ENCODE assay signal across 1 cellular context in the genomic region with DNA sequence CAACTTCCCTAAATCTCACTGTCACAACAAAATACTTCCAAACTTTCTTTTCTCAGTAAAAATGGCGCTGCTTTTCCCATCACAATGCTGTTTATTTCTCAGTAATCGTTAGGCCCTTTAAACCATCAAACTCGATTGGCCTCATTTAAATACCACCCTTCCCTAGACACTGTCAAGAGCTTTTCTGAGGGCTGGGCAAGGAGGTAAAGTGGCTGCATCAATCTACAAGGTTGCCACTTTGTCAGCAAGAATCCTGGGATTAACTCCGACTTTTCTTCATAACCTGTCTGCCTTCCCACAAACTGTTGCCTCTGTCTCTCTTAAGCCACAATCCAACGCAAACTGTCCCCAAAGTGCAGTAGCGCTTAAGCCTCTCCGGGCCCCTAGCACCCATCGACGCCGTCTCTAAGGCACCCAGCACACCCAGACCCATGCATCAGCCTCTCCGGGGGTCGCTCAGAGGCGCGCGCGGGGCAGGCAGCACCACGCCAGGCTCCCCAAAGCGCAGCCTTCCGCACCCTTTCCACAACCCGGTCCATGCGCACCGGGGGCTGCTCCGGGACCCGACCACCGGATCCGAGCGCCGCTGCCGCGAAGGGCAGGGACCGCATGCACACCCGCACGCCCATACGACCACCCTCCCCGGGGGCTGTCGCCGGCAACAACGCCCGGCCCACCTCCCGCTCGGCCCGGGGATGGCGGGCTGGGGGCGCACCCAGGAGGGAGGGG.
TF ChIP-seq lines count a peak whose summit lies in the region.

No MANE protein-coding gene starts in this region.

TF ChIP-seq in HEK293, 187 proteins besides CTCF, POLR2A, EP300 and RAD21 (continued from another document):
- TF ChIP-seq, protein P1, sequence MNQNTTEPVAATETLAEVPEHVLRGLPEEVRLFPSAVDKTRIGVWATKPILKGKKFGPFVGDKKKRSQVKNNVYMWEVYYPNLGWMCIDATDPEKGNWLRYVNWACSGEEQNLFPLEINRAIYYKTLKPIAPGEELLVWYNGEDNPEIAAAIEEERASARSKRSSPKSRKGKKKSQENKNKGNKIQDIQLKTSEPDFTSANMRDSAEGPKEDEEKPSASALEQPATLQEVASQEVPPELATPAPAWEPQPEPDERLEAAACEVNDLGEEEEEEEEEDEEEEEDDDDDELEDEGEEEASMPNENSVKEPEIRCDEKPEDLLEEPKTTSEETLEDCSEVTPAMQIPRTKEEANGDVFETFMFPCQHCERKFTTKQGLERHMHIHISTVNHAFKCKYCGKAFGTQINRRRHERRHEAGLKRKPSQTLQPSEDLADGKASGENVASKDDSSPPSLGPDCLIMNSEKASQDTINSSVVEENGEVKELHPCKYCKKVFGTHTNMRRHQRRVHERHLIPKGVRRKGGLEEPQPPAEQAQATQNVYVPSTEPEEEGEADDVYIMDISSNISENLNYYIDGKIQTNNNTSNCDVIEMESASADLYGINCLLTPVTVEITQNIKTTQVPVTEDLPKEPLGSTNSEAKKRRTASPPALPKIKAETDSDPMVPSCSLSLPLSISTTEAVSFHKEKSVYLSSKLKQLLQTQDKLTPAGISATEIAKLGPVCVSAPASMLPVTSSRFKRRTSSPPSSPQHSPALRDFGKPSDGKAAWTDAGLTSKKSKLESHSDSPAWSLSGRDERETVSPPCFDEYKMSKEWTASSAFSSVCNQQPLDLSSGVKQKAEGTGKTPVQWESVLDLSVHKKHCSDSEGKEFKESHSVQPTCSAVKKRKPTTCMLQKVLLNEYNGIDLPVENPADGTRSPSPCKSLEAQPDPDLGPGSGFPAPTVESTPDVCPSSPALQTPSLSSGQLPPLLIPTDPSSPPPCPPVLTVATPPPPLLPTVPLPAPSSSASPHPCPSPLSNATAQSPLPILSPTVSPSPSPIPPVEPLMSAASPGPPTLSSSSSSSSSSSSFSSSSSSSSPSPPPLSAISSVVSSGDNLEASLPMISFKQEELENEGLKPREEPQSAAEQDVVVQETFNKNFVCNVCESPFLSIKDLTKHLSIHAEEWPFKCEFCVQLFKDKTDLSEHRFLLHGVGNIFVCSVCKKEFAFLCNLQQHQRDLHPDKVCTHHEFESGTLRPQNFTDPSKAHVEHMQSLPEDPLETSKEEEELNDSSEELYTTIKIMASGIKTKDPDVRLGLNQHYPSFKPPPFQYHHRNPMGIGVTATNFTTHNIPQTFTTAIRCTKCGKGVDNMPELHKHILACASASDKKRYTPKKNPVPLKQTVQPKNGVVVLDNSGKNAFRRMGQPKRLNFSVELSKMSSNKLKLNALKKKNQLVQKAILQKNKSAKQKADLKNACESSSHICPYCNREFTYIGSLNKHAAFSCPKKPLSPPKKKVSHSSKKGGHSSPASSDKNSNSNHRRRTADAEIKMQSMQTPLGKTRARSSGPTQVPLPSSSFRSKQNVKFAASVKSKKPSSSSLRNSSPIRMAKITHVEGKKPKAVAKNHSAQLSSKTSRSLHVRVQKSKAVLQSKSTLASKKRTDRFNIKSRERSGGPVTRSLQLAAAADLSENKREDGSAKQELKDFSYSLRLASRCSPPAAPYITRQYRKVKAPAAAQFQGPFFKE (tag by site-specific recombination; IDR thresholded peaks at IDR 0.05; ENCODE audit: borderline replicate concordance), result no peak
- TF ChIP-seq KLF7 (tag by site-specific recombination; IDR thresholded peaks at IDR 0.05; ENCODE audit: borderline replicate concordance) (no peak), ZNF121 (tag by site-specific recombination; IDR thresholded peaks at IDR 0.05) (no peak), ZNF341 (tag by site-specific recombination; IDR thresholded peaks at IDR 0.05; ENCODE audit: low read depth) (peak; percentile 19; the same call in 1 of the 2 replicates), ZNF600 (tag by site-specific recombination; IDR thresholded peaks at IDR 0.05) (peak; percentile 59; the same call in 1 of the 2 replicates), ZNF23 (tag by site-specific recombination; IDR thresholded peaks at IDR 0.05; ENCODE audit: borderline replicate concordance) (no peak), KLF16 (tag by site-specific recombination; IDR thresholded peaks at IDR 0.05) (no peak), ZNF529 (tag by site-specific recombination; IDR thresholded peaks at IDR 0.05; ENCODE audit: insufficient replicate concordance) (no peak), YY1 (tag by site-specific recombination; IDR thresholded peaks at IDR 0.05) (no peak), ZNF274 (IDR thresholded peaks at IDR 0.05; ENCODE audit: low read length) (no peak), ZNF274 (tag by site-specific recombination; IDR thresholded peaks at IDR 0.05; ENCODE audit: borderline replicate concordance) (no peak), ZNF660 (tag by site-specific recombination; IDR thresholded peaks at IDR 0.05) (no peak), ZNF670 (tag by site-specific recombination; IDR thresholded peaks at IDR 0.05; ENCODE audit: low read depth) (no peak), GFI1B (tag by site-specific recombination; IDR thresholded peaks at IDR 0.05) (no peak), ZNF394 (tag by site-specific recombination; IDR thresholded peaks at IDR 0.05; ENCODE audit: borderline replicate concordance) (no peak), ZNF2 (tag by site-specific recombination; IDR thresholded peaks at IDR 0.05) (no peak), ZNF830 (tag by site-specific recombination; IDR thresholded peaks at IDR 0.05; ENCODE audit: low read depth) (no peak), REPIN1 (tag by site-specific recombination; IDR thresholded peaks at IDR 0.05; ENCODE audit: low read depth) (no peak), ZNF292 (tag by site-specific recombination; IDR thresholded peaks at IDR 0.05; ENCODE audit: borderline replicate concordance, low read depth) (no peak), ZNF132 (tag by site-specific recombination; IDR thresholded peaks at IDR 0.05; ENCODE audit: borderline replicate concordance) (no peak), ZNF426 (tag by site-specific recombination; IDR thresholded peaks at IDR 0.05) (no peak), BCL11B (tag by site-specific recombination; IDR thresholded peaks at IDR 0.05; ENCODE audit: low read depth) (no peak)
- TF ChIP-seq, protein P2, sequence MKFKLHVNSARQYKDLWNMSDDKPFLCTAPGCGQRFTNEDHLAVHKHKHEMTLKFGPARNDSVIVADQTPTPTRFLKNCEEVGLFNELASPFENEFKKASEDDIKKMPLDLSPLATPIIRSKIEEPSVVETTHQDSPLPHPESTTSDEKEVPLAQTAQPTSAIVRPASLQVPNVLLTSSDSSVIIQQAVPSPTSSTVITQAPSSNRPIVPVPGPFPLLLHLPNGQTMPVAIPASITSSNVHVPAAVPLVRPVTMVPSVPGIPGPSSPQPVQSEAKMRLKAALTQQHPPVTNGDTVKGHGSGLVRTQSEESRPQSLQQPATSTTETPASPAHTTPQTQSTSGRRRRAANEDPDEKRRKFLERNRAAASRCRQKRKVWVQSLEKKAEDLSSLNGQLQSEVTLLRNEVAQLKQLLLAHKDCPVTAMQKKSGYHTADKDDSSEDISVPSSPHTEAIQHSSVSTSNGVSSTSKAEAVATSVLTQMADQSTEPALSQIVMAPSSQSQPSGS (tag by site-specific recombination; IDR thresholded peaks at IDR 0.05; ENCODE audit: low read depth), result no peak
- TF ChIP-seq, protein P3, sequence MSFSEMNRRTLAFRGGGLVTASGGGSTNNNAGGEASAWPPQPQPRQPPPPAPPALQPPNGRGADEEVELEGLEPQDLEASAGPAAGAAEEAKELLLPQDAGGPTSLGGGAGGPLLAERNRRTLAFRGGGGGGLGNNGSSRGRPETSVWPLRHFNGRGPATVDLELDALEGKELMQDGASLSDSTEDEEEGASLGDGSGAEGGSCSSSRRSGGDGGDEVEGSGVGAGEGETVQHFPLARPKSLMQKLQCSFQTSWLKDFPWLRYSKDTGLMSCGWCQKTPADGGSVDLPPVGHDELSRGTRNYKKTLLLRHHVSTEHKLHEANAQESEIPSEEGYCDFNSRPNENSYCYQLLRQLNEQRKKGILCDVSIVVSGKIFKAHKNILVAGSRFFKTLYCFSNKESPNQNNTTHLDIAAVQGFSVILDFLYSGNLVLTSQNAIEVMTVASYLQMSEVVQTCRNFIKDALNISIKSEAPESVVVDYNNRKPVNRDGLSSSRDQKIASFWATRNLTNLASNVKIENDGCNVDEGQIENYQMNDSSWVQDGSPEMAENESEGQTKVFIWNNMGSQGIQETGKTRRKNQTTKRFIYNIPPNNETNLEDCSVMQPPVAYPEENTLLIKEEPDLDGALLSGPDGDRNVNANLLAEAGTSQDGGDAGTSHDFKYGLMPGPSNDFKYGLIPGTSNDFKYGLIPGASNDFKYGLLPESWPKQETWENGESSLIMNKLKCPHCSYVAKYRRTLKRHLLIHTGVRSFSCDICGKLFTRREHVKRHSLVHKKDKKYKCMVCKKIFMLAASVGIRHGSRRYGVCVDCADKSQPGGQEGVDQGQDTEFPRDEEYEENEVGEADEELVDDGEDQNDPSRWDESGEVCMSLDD (tag by site-specific recombination; IDR thresholded peaks at IDR 0.05), result no peak
